Comparison of ENCODE assay signal across 27 cellular contexts in genomic region chr12:47973870-47974269, GRCh38. TPM values are rescaled to one million over a fixed set of nuclear protein-coding genes. Genes with fewer than 3 reads are reported as not detected.
"Had no signal": no experiment of that assay in that cellular context is flagged by ENCODE, and none has a peak within 500 bp of the region (broad histone marks: within the 10 kb centered on the region; RNA-seq: fewer than 3 reads in every experiment).

No MANE protein-coding gene starts in this region.

- FAIRE-seq: pancreas, small intestine had no signal

- H3K4me1 ChIP-seq: pancreas, psoas muscle, right lobe of liver, sigmoid colon, suprapubic skin, testis, tibial artery, transverse colon, upper lobe of right lung, uterus had no signal

- H3K27me3 ChIP-seq: neutrophil, pancreas, right lobe of liver, sigmoid colon, suprapubic skin, testis, tibial artery, transverse colon, upper lobe of right lung, uterus had no signal

- H3K36me3 ChIP-seq: pancreas, right lobe of liver, suprapubic skin, transverse colon, upper lobe of right lung, uterus had no signal

- DNase-seq: naive thymus-derived CD4-positive, alpha-beta T cell; natural killer cell; nucleus accumbens; pancreas; right cardiac atrium; small intestine; stimulated activated CD4-positive, alpha-beta T cell treated with anti-CD3 and anti-CD28 coated beads, Interleukin-12 subunit alpha, Interleukin-12 subunit beta, amount 100 ng/mL, for 4 hours; stimulated activated CD4-positive, alpha-beta T cell treated with anti-CD3 and anti-CD28 coated beads, Interleukin-1b, Interleukin-23, amount 100 ng/mL, for 48 hours; stimulated activated CD4-positive, alpha-beta T cell treated with anti-CD3 and anti-CD28 coated beads, Interleukin-4, amount 100 ng/mL, for 1 hour; stimulated activated CD4-positive, alpha-beta T cell treated with anti-CD3 and anti-CD28 coated beads, Interleukin-4, amount 100 ng/mL, for 4 hours; stimulated activated CD8-positive, alpha-beta memory T cell treated with anti-CD3 and anti-CD28 coated beads, Interleukin-4, amount 100 ng/mL, for 48 hours; stimulated activated naive CD4-positive, alpha-beta T cell; stimulated activated naive CD8-positive, alpha-beta T cell treated with anti-CD3 and anti-CD28 coated beads, Interleukin-15, amount 100 ng/mL, for 72 hours; stimulated activated naive CD8-positive, alpha-beta T cell treated with anti-CD3 and anti-CD28 coated beads, Interleukin-15, Interleukin-2, amounts not matched to agents 100 U/mL and 50 U/mL, for 24 hours; substantia nigra; testis; tibial artery; transverse colon; upper lobe of right lung; uterus had no signal

- H3K4me3 ChIP-seq: pancreas, psoas muscle, right lobe of liver, sigmoid colon, suprapubic skin, testis, tibial artery, transverse colon, upper lobe of right lung, uterus had no signal

- H3K9me3 ChIP-seq: neutrophil, pancreas, psoas muscle, right lobe of liver, sigmoid colon, suprapubic skin, testis, tibial artery, transverse colon, upper lobe of right lung, uterus had no signal

- H3K27ac ChIP-seq: neutrophil, pancreas, psoas muscle, right lobe of liver, sigmoid colon, suprapubic skin, testis, tibial artery, transverse colon, upper lobe of right lung, uterus had no signal

RNA-seq across cellular contexts. Expression of gene COL2A1, which starts 30.4 kb away (rescaled TPM):
- total RNA-seq: naive thymus-derived CD4-positive, alpha-beta T cell; natural killer cell; renal cortical epithelial cell; right cardiac atrium; right lobe of liver; sigmoid colon; suprapubic skin; upper lobe of right lung had no signal
- polyA plus RNA-seq: naive thymus-derived CD4-positive, alpha-beta T cell; urinary bladder had no signal
